Comparison of ENCODE assay signal across 18 cellular contexts in genomic region chr17:71792966-71793365, GRCh38.
DNase-seq lines count a peak whose midpoint lies in the region; ATAC-seq and TF ChIP-seq lines count a peak whose summit lies in the region.
"Had no signal": no experiment of that assay in that cellular context is flagged by ENCODE, and none has a peak within 500 bp of the region (broad histone marks: within the 10 kb centered on the region; RNA-seq: fewer than 3 reads in every experiment).

No MANE protein-coding gene starts in this region.

- no peaks in the 10 kb centered on the region for H3K9me2 ChIP-seq in SK-N-SH

- WGBS in SK-N-SH (ENCODE audit: low lambda C conversion rate), result 51% methylated on average over 7 of the region's 7 CpGs

- H3K4me2 ChIP-seq in SK-N-SH, result no peak overlapping the region
- H3K4me2 ChIP-seq: KMS-11 had no signal

- no peaks in the 10 kb centered on the region for H3K27me3 Mint-ChIP-seq in effector memory CD8-positive, alpha-beta T cell
- H3K27me3 Mint-ChIP-seq: T-cell had no signal

- peaks cover 0 to 4% of the 10 kb centered on the region in 2 experiments; a peak in 1 of 4 replicates for H3K4me1 ChIP-seq in SK-N-SH (ENCODE audit: control insufficient read depth in 1 of 2, insufficient read depth in 2 of 2, low read depth in 1 of 2, low read length in 1 of 2)
- H3K4me1 ChIP-seq: vagina had no signal

- no peak overlapping the region for H3K4me3 Mint-ChIP-seq in effector memory CD8-positive, alpha-beta T cell
- H3K4me3 Mint-ChIP-seq: CD8-positive, alpha-beta memory T cell; stimulated activated effector memory CD8-positive, alpha-beta T cell treated with anti-CD3 and anti-CD28 coated beads, Interleukin-12 subunit alpha, Interleukin-12 subunit beta, amount 100 ng/mL, for 72 hours; T-cell had no signal

- no peak overlapping the region for H2AFZ ChIP-seq in SK-N-SH (ENCODE audit: low read depth)

- H3K4me1 Mint-ChIP-seq in effector memory CD8-positive, alpha-beta T cell (ENCODE audit: low read depth in 2 of 2), result no peaks in the 10 kb centered on the region
- H3K4me1 Mint-ChIP-seq: CD8-positive, alpha-beta memory T cell; stimulated activated effector memory CD8-positive, alpha-beta T cell treated with anti-CD3 and anti-CD28 coated beads, Interleukin-12 subunit alpha, Interleukin-12 subunit beta, amount 100 ng/mL, for 72 hours; T-cell had no signal

- no peaks in the 10 kb centered on the region for H4K20me1 ChIP-seq in SK-N-SH (ENCODE audit: insufficient read depth)

- no peaks in the 10 kb centered on the region for H3K79me2 ChIP-seq in SK-N-SH (ENCODE audit: insufficient read depth)

- TF ChIP-seq EP300 in SK-N-SH (IDR thresholded peaks at IDR 0.05; ENCODE audit: borderline replicate concordance in 1 of 2, low read depth in 1 of 2, low read length in 1 of 2), result peak in 1 of 2 experiments; percentile 49; a peak in 1 of 4 replicates

- H3K27ac Mint-ChIP-seq in effector memory CD8-positive, alpha-beta T cell, result no peak overlapping the region
- H3K27ac Mint-ChIP-seq: CD8-positive, alpha-beta memory T cell; stimulated activated effector memory CD8-positive, alpha-beta T cell treated with anti-CD3 and anti-CD28 coated beads, Interleukin-12 subunit alpha, Interleukin-12 subunit beta, amount 100 ng/mL, for 72 hours; T-cell had no signal

- H3K27ac ChIP-seq in SK-N-SH (ENCODE audit: low read depth in 2 of 2, low read length in 1 of 2), result no peak overlapping the region
- H3K27ac ChIP-seq: KMS-11, vagina had no signal

- CTCF ChIA-PET in SK-N-SH (lab: Yijun Ruan, JAX), result no interaction called here

- no peak overlapping the region for H3K9ac ChIP-seq in SK-N-SH
- H3K9ac ChIP-seq: KMS-11 had no signal

- H3K36me3 ChIP-seq in SK-N-SH (replicated peaks in 1 of 2; ENCODE audit: control insufficient read depth in 1 of 2, insufficient read depth in 2 of 2, low read length in 1 of 2), result no peaks in the 10 kb centered on the region
- H3K36me3 ChIP-seq: vagina had no signal

- H3K4me3 ChIP-seq in SK-N-SH (ENCODE audit: low read depth in 2 of 2, low read length in 1 of 2), result no peak overlapping the region
- H3K4me3 ChIP-seq: vagina had no signal

- no peaks in the 10 kb centered on the region for H3F3A ChIP-seq in SK-N-SH (replicated peaks; ENCODE audit: insufficient read depth)

- ATAC-seq in GM18873 (IDR thresholded peaks at IDR 0.05; ENCODE audit: low FRiP score, unreplicated experiment), result no peak
- no peak for ATAC-seq in effector memory CD8-positive, alpha-beta T cell (replicated peaks)
- ATAC-seq: stimulated activated effector memory CD8-positive, alpha-beta T cell treated with anti-CD3 and anti-CD28 coated beads, Interleukin-12 subunit alpha, Interleukin-12 subunit beta, amount 100 ng/mL, for 72 hours; T-cell had no signal

- no peak for TF ChIP-seq CTCF in SK-N-SH (IDR thresholded peaks at IDR 0.05)

- H3K9me3 ChIP-seq in SK-N-SH, result no peaks in the 10 kb centered on the region
- H3K9me3 ChIP-seq: vagina had no signal

- no peaks in the 10 kb centered on the region for H3K27me3 ChIP-seq in SK-N-SH (ENCODE audit: insufficient read depth)
- H3K27me3 ChIP-seq: vagina had no signal

- no peak for TF ChIP-seq RAD21 in SK-N-SH (IDR thresholded peaks at IDR 0.05; ENCODE audit: low read length)

- H3K36me3 Mint-ChIP-seq in effector memory CD8-positive, alpha-beta T cell (ENCODE audit: insufficient read depth), result no peaks in the 10 kb centered on the region
- H3K36me3 Mint-ChIP-seq: CD8-positive, alpha-beta memory T cell; stimulated activated effector memory CD8-positive, alpha-beta T cell treated with anti-CD3 and anti-CD28 coated beads, Interleukin-12 subunit alpha, Interleukin-12 subunit beta, amount 100 ng/mL, for 72 hours; T-cell had no signal

- DNase-seq in GM03348 (ENCODE audit: low spot score) (peak; percentile 39), SK-N-SH (no peak), fibroblast of peridontal ligament (ENCODE audit: extremely low read depth) (peak; percentile 97), renal cortical epithelial cell (ENCODE audit: low read depth) (peak; percentile 19), cerebellum (ENCODE audit: low spot score) (no peak)
- DNase-seq in stimulated activated CD4-positive, alpha-beta T cell treated with anti-CD3 and anti-CD28 coated beads, Interleukin-4, amount 100 ng/mL, for 4 hours, result no peak
- DNase-seq in effector memory CD8-positive, alpha-beta T cell, result no peak
- DNase-seq: activated CD4-positive, alpha-beta T cell treated with anti-CD3 and anti-CD28 coated beads for 1 hour; CD8-positive, alpha-beta memory T cell; effector CD8-positive, alpha-beta T cell; NCI-H1694; NCI-H524; stimulated activated CD4-positive, alpha-beta T cell treated with anti-CD3 and anti-CD28 coated beads, Interleukin-4, amount 100 ng/mL, for 1 hour; T-cell had no signal

- peaks cover 3 to 12% of the 10 kb centered on the region in 2 donors for H3K9me3 Mint-ChIP-seq in effector memory CD8-positive, alpha-beta T cell

- POLR2A ChIA-PET in SK-N-SH (lab: Yijun Ruan, JAX), result no interaction called here

TF ChIP-seq in SK-N-SH, 30 proteins besides CTCF, POLR2A, EP300 and RAD21:
- TF ChIP-seq PBX3 (IDR thresholded peaks at IDR 0.05) (peak; percentile 87), TEAD4 (IDR thresholded peaks at IDR 0.05; ENCODE audit: borderline replicate concordance, insufficient read depth) (peak; percentile 70; the same call in 1 of the 2 replicates), MEF2A (IDR thresholded peaks at IDR 0.05; ENCODE audit: borderline replicate concordance, low read depth) (no peak), NFIC (IDR thresholded peaks at IDR 0.05; ENCODE audit: borderline replicate concordance) (peak; percentile 76), GATA2 (CRISPR knock-in tag; IDR thresholded peaks at IDR 0.05) (no peak), NRF1 (IDR thresholded peaks at IDR 0.05; ENCODE audit: low read depth, low read length) (no peak), POLR2AphosphoS5 (IDR thresholded peaks at IDR 0.05; ENCODE audit: low read depth, low read length) (peak; percentile 17; the same call in 1 of the 2 replicates), GABPA (IDR thresholded peaks at IDR 0.05; ENCODE audit: low read depth) (no peak), ZBTB33 (IDR thresholded peaks at IDR 0.05; ENCODE audit: borderline replicate concordance, low read depth) (peak; percentile 38; the same call in 1 of the 2 replicates), CHD2 (IDR thresholded peaks at IDR 0.05; ENCODE audit: low read length, partially characterized antibody) (no peak), FOSL2 (IDR thresholded peaks at IDR 0.05; ENCODE audit: borderline replicate concordance, low read depth) (peak; percentile 76; the same call in 1 of the 2 replicates), USF1 (IDR thresholded peaks at IDR 0.05; ENCODE audit: borderline replicate concordance, low read depth) (no peak), ELF1 (IDR thresholded peaks at IDR 0.05) (no peak), RXRA (IDR thresholded peaks at IDR 0.05; ENCODE audit: borderline replicate concordance, low read depth) (no peak; the same call in 1 of the 2 replicates), FOXM1 (IDR thresholded peaks at IDR 0.05; ENCODE audit: low read depth) (0 out of 2 replicates have a peak, but pooled peaks have one; percentile 50), JUND (IDR thresholded peaks at IDR 0.05) (peak; percentile 64), USF2 (IDR thresholded peaks at IDR 0.05; ENCODE audit: borderline replicate concordance, low read depth, low read length) (no peak), MXI1 (IDR thresholded peaks at IDR 0.05; ENCODE audit: low read depth, low read length) (no peak), TCF12 (IDR thresholded peaks at IDR 0.05) (peak; percentile 80), SIN3A (IDR thresholded peaks at IDR 0.05; ENCODE audit: borderline replicate concordance, low read depth, low read length) (no peak), TAF1 (IDR thresholded peaks at IDR 0.05; ENCODE audit: borderline replicate concordance, low read depth, low read length) (0 out of 2 replicates have a peak, but pooled peaks have one; percentile 14)

Comparison
In these comparisons a context has a peak if more than half of its experiments do, and no peak if none do; other contexts are left out.
1. DNase-seq: peak in GM03348 (single experiment), fibroblast of peridontal ligament (single experiment) and renal cortical epithelial cell (single experiment); none in SK-N-SH (single experiment), cerebellum (single experiment), stimulated activated CD4-positive, alpha-beta T cell treated with anti-CD3 and anti-CD28 coated beads, Interleukin-4, amount 100 ng/mL, for 4 hours (0 of 2) and effector memory CD8-positive, alpha-beta T cell (0 of 3).